Comparison of ENCODE assay signal across 2 cellular contexts in genomic region chr3:52848617-52849016, GRCh38.
A peak's percentile ranks its signal among the peaks of the same experiment; 100 is the strongest.
TF ChIP-seq lines count a peak whose summit lies in the region.

No MANE protein-coding gene starts in this region.

TF ChIP-seq in SK-N-SH, 30 proteins besides CTCF, POLR2A, EP300 and RAD21:
- TF ChIP-seq NFIC (IDR thresholded peaks at IDR 0.05; ENCODE audit: borderline replicate concordance) (no peak), JUND (IDR thresholded peaks at IDR 0.05) (peak; percentile 39; the same call in 1 of the 2 replicates), NRF1 (IDR thresholded peaks at IDR 0.05; ENCODE audit: low read depth, low read length) (no peak), CHD2 (IDR thresholded peaks at IDR 0.05; ENCODE audit: low read length, partially characterized antibody) (no peak), GABPA (IDR thresholded peaks at IDR 0.05; ENCODE audit: low read depth) (no peak), RCOR1 (IDR thresholded peaks at IDR 0.05; ENCODE audit: low read length) (no peak), TCF12 (IDR thresholded peaks at IDR 0.05) (no peak), FOSL2 (IDR thresholded peaks at IDR 0.05; ENCODE audit: borderline replicate concordance, low read depth) (peak; percentile 63), IRF3 (IDR thresholded peaks at IDR 0.05; ENCODE audit: low read depth, low read length) (no peak), RXRA (IDR thresholded peaks at IDR 0.05; ENCODE audit: borderline replicate concordance, low read depth) (no peak)

TF ChIP-seq in HepG2, 621 proteins besides CTCF, POLR2A, EP300 and RAD21:
- TF ChIP-seq XRCC5 (optimal IDR thresholded peaks at IDR 0.05; ENCODE audit: low read length) (no peak), ZFP62 (CRISPR knock-in tag; IDR thresholded peaks at IDR 0.05) (no peak), GLMP (CRISPR knock-in tag; IDR thresholded peaks at IDR 0.05; ENCODE audit: borderline replicate concordance) (no peak), ZNF564 (CRISPR knock-in tag; IDR thresholded peaks at IDR 0.05) (no peak), CREB3 (CRISPR knock-in tag; IDR thresholded peaks at IDR 0.05) (no peak)
